In the genomic region with DNA sequence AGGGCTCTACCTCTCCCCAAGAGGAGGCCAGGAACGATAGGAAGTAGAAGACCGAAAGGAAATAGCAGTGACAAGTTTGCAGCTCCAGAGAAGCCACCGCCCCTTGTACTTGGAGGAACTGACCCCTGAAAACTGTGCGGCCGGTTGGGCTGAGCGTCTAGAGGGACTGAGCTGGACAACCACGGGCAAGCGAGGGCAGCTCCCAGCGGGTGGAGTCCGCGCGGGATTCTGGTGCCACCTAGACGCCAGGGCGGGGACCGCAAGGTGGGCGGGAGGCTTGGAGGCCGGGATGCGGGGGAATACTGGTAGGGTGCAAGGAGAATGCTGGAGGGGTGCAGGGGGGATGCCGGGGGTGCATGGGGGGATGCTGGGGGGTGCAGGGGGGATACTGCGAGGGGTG, we compare ENCODE assay signal across 8 cellular contexts. TPM values are rescaled to one million over a fixed set of nuclear protein-coding genes. Genes with fewer than 3 reads are reported as not detected.
DNase-seq lines count a peak whose midpoint lies in the region; ATAC-seq and FAIRE-seq lines count a peak whose summit lies in the region.

No MANE protein-coding gene starts in this region.

- intact Hi-C loops in right cardiac atrium (cut with DNase I), result no loop called here

- H3K4me3 Mint-ChIP-seq in activated naive CD8-positive, alpha-beta T cell, result peak overlapping the region; percentile 25

- no peak for FAIRE-seq in HTR-8/SVneo (lab: Jason Lieb, UNC)

- no peak overlapping the region for H3K27ac Mint-ChIP-seq in activated naive CD8-positive, alpha-beta T cell

- ATAC-seq in right cardiac atrium (peak; percentile 85 to 90), GM21619 (IDR thresholded peaks at IDR 0.05; ENCODE audit: unreplicated experiment) (no peak), GM18861 (IDR thresholded peaks at IDR 0.05; ENCODE audit: unreplicated experiment) (no peak)

- no peaks in the 10 kb centered on the region for H3K36me3 Mint-ChIP-seq in activated naive CD8-positive, alpha-beta T cell

- peaks cover 18% of the 10 kb centered on the region for H3K4me1 Mint-ChIP-seq in activated naive CD8-positive, alpha-beta T cell (ENCODE audit: low read depth)

- DNase-seq in COLO829 (ENCODE audit: low spot score) (peak; percentile 35), HTR-8/SVneo (ENCODE audit: insufficient read length, low spot score) (peak; percentile 26), right cardiac atrium (peak; percentile 77 to 90 (median 89)), cerebellum (ENCODE audit: low spot score) (no peak)
- peak; percentile 54 for DNase-seq in stimulated activated CD8-positive, alpha-beta memory T cell treated with anti-CD3 and anti-CD28 coated beads, Interleukin-4, amount 100 ng/mL, for 48 hours

- WGBS in right cardiac atrium, result 3% methylated on average over 20 of the region's 20 CpGs

- H3K27me3 Mint-ChIP-seq in activated naive CD8-positive, alpha-beta T cell, result peaks cover 32% of the 10 kb centered on the region

- peaks cover 7% of the 10 kb centered on the region for H3K4me1 ChIP-seq in right cardiac atrium (ENCODE audit: control insufficient read depth, insufficient read depth, low read length)

- H3K27ac ChIP-seq in right cardiac atrium (ENCODE audit: low read length), result no peak overlapping the region

- H3K9me3 ChIP-seq in right cardiac atrium (ENCODE audit: control insufficient read depth, low read length), result no peaks in the 10 kb centered on the region

- H3K27me3 ChIP-seq in right cardiac atrium (ENCODE audit: control insufficient read depth, insufficient read depth), result no peaks in the 10 kb centered on the region

- H3K9me3 Mint-ChIP-seq in activated naive CD8-positive, alpha-beta T cell (ENCODE audit: low read depth), result no peaks in the 10 kb centered on the region

- H3K4me3 ChIP-seq in right cardiac atrium (ENCODE audit: low read length), result no peak overlapping the region

RNA-seq across cellular contexts. Expression of gene SLC6A4, which starts 1.3 kb away (rescaled TPM):
- total RNA-seq in right cardiac atrium, result 1 to 10 TPM in 3 of 4 donors, under 1 TPM in 1; 0.19 to 3.3 (median 1.1) TPM
- polyA plus RNA-seq in right cardiac atrium, result 1.2 TPM
- 9.4 TPM for total RNA-seq in cerebellum

RNA-seq across cellular contexts. Expression of gene BLMH, which starts 54.9 kb away (rescaled TPM):
- 10 to 100 TPM; 14.6 to 20.6 (median 17.3) TPM for total RNA-seq in right cardiac atrium
- 11.1 TPM for polyA plus RNA-seq in right cardiac atrium
- total RNA-seq in cerebellum, result 27.6 TPM

Comparison
In these comparisons a context has a peak if more than half of its experiments do, and no peak if none do; other contexts are left out.
1. ATAC-seq: peak in right cardiac atrium (2 of 2); none in GM21619 (single experiment) and GM18861 (single experiment).